Comparison of ENCODE assay signal across 1 cellular context in genomic region chr22:21457023-21457787, GRCh38.
TF ChIP-seq lines count a peak whose summit lies in the region.

No MANE protein-coding gene starts in this region.

TF ChIP-seq in HepG2, 621 proteins besides CTCF, POLR2A, EP300 and RAD21 (continued from another document):
- TF ChIP-seq, protein P1, sequence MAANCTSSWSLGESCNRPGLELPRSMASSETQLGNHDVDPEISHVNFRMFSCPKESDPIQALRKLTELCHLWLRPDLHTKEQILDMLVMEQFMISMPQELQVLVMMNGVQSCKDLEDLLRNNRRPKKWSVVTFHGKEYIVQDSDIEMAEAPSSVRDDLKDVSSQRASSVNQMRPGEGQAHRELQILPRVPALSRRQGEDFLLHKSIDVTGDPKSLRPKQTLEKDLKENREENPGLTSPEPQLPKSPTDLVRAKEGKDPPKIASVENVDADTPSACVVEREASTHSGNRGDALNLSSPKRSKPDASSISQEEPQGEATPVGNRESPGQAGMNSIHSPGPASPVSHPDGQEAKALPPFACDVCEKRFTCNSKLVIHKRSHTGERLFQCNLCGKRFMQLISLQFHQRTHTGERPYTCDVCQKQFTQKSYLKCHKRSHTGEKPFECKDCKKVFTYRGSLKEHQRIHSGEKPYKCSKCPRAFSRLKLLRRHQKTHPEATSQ (CRISPR knock-in tag; IDR thresholded peaks at IDR 0.05; ENCODE audit: borderline replicate concordance), result no peak
- TF ChIP-seq SP140L (CRISPR knock-in tag; IDR thresholded peaks at IDR 0.05; ENCODE audit: borderline replicate concordance) (no peak), JUND (CRISPR knock-in tag; IDR thresholded peaks at IDR 0.05) (peak; percentile 85), ZNF317 (CRISPR knock-in tag; IDR thresholded peaks at IDR 0.05) (0 out of 2 replicates have a peak, but pooled peaks have one; percentile 17), SP2 (CRISPR knock-in tag; IDR thresholded peaks at IDR 0.05) (no peak), ZNF713 (CRISPR knock-in tag; IDR thresholded peaks at IDR 0.05) (no peak), DZIP1 (CRISPR knock-in tag; IDR thresholded peaks at IDR 0.05) (peak; percentile 48; the same call in 1 of the 2 replicates), SMAD9 (CRISPR knock-in tag; IDR thresholded peaks at IDR 0.05) (no peak), SOX6 (IDR thresholded peaks at IDR 0.05) (no peak), SOX6 (CRISPR knock-in tag; IDR thresholded peaks at IDR 0.05) (peak; percentile 51; the same call in 1 of the 2 replicates), ZKSCAN1 (IDR thresholded peaks at IDR 0.05; ENCODE audit: low read length) (peak; percentile 49; the same call in 1 of the 2 replicates), REL (CRISPR knock-in tag; conservative IDR thresholded peaks at IDR 0.05) (no peak), ZNF775 (CRISPR knock-in tag; IDR thresholded peaks at IDR 0.05; ENCODE audit: borderline replicate concordance) (no peak), GATA4 (IDR thresholded peaks at IDR 0.05; ENCODE audit: borderline replicate concordance, low read depth) (no peak), HNF1B (CRISPR knock-in tag; IDR thresholded peaks at IDR 0.05) (peak; percentile 82), TAF15 (IDR thresholded peaks at IDR 0.05; ENCODE audit: low read depth, low read length, poor library complexity, severe bottlenecking) (no peak), PRPF4 (IDR thresholded peaks at IDR 0.05; ENCODE audit: low read depth, low read length, poor library complexity, severe bottlenecking) (no peak)
- TF ChIP-seq, protein P2, sequence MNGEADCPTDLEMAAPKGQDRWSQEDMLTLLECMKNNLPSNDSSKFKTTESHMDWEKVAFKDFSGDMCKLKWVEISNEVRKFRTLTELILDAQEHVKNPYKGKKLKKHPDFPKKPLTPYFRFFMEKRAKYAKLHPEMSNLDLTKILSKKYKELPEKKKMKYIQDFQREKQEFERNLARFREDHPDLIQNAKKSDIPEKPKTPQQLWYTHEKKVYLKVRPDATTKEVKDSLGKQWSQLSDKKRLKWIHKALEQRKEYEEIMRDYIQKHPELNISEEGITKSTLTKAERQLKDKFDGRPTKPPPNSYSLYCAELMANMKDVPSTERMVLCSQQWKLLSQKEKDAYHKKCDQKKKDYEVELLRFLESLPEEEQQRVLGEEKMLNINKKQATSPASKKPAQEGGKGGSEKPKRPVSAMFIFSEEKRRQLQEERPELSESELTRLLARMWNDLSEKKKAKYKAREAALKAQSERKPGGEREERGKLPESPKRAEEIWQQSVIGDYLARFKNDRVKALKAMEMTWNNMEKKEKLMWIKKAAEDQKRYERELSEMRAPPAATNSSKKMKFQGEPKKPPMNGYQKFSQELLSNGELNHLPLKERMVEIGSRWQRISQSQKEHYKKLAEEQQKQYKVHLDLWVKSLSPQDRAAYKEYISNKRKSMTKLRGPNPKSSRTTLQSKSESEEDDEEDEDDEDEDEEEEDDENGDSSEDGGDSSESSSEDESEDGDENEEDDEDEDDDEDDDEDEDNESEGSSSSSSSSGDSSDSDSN (CRISPR knock-in tag; IDR thresholded peaks at IDR 0.05), result peak; percentile 66
